14 cellular contexts compared by ENCODE assay signal in the genomic region with DNA sequence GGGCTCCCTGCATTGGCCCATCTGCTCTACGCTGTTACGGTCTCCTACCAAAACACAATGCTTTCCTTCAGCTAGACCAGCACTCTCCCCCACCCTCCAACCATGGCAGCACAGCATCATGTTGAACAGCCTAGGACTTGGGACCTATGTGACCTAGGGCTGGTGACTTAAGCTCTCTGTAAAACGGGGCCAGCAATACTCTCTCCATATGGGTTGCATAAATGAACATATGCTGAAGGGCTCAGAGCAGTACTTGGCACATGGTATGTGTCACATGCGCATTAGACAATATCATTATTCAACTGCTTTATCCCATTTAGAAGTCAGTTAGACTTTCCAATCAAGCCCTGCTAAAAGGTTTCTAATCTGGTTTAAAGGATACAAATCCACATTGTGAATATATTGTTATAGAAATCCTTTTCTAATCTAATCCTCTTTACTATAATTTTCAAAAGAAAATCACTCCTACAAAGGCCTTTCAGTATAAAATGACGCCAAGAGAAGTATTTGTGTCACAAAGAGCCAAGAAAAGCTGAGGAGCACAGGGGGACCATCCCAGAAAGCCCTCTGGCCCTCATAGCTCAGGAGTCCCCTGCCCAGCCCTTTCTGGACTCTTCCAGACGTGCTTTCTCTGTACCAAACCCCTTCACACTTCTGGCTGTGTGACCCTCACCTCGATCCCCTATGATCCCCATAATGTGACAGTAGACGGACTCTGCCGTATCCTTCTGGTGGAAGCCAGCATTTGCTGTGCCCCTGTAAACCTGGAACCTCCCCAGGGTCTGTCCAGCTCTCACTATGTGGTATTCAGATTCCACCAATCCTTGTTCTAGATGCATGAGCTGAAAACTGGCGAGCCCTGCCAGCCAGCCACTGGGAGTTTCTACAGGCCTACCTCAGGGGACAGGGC.
"Had no signal": no experiment of that assay in that cellular context is flagged by ENCODE, and none has a peak within 500 bp of the region (broad histone marks: within the 10 kb centered on the region; RNA-seq: fewer than 3 reads in every experiment).

No MANE protein-coding gene starts in this region.

- H3K27ac Mint-ChIP-seq: activated CD4-positive, alpha-beta T cell treated with anti-CD3 and anti-CD28 coated beads, Interleukin-2, amount 10 ng/mL, durations not matched to agents 7 days and 5 days; activated naive CD4-positive, alpha-beta T cell treated with anti-CD3 and anti-CD28 coated beads for 36 hours; activated T-helper 17 cell treated with anti-CD3 and anti-CD28 coated beads, Interleukin-2, amount 50 U/mL, for 72 hours; dendritic cell treated with granulocyte-macrophage colony-stimulating factor and Interleukin-4, amounts not matched to agents 40 ng/mL and 50 ng/mL, for 4 days; immature natural killer cell; natural killer cell treated with Interleukin-12 subunit alpha and Interleukin-12 subunit beta and Interleukin-15 and Interleukin-18, amount 100 ng/mL, for 72 hours; stimulated activated naive CD8-positive, alpha-beta T cell treated with anti-CD3 and anti-CD28 coated beads, Interleukin-15, Interleukin-2, amounts not matched to agents 100 ng/mL and 50 ng/mL, for 24 hours had no signal

- H3K4me1 ChIP-seq: testis had no signal

- H3K27ac ChIP-seq: testis had no signal

- H3K4me3 ChIP-seq: testis had no signal

- H3K9me3 Mint-ChIP-seq: activated CD4-positive, alpha-beta T cell treated with anti-CD3 and anti-CD28 coated beads, Interleukin-2, amount 10 ng/mL, durations not matched to agents 7 days and 5 days; activated naive CD4-positive, alpha-beta T cell treated with anti-CD3 and anti-CD28 coated beads for 36 hours; activated T-helper 17 cell treated with anti-CD3 and anti-CD28 coated beads, Interleukin-2, amount 50 U/mL, for 72 hours; dendritic cell treated with granulocyte-macrophage colony-stimulating factor and Interleukin-4, amounts not matched to agents 40 ng/mL and 50 ng/mL, for 4 days; effector memory CD8-positive, alpha-beta T cell; immature natural killer cell; natural killer cell treated with Interleukin-12 subunit alpha and Interleukin-12 subunit beta and Interleukin-15 and Interleukin-18, amount 100 ng/mL, for 72 hours; stimulated activated naive CD8-positive, alpha-beta T cell treated with anti-CD3 and anti-CD28 coated beads, Interleukin-15, Interleukin-2, amounts not matched to agents 100 ng/mL and 50 ng/mL, for 24 hours had no signal

- DNase-seq: activated CD4-positive, alpha-beta T cell treated with anti-CD3 and anti-CD28 coated beads, Interleukin-2, amount 10 ng/mL, durations not matched to agents 7 days and 5 days; activated naive CD4-positive, alpha-beta T cell treated with anti-CD3 and anti-CD28 coated beads for 36 hours; activated T-cell treated with anti-CD3 and anti-CD28 coated beads for 4 hours; effector memory CD8-positive, alpha-beta T cell; immature natural killer cell; left colon; mammary epithelial cell; occipital lobe; stimulated activated CD4-positive, alpha-beta T cell treated with anti-CD3 and anti-CD28 coated beads, Interleukin-12 subunit alpha, Interleukin-12 subunit beta, amount 100 ng/mL, for 4 hours; testis had no signal

- H3K4me3 Mint-ChIP-seq: activated CD4-positive, alpha-beta T cell treated with anti-CD3 and anti-CD28 coated beads, Interleukin-2, amount 10 ng/mL, durations not matched to agents 7 days and 5 days; activated naive CD4-positive, alpha-beta T cell treated with anti-CD3 and anti-CD28 coated beads for 36 hours; activated T-helper 17 cell treated with anti-CD3 and anti-CD28 coated beads, Interleukin-2, amount 50 U/mL, for 72 hours; dendritic cell treated with granulocyte-macrophage colony-stimulating factor and Interleukin-4, amounts not matched to agents 40 ng/mL and 50 ng/mL, for 4 days; effector memory CD8-positive, alpha-beta T cell; immature natural killer cell; natural killer cell treated with Interleukin-12 subunit alpha and Interleukin-12 subunit beta and Interleukin-15 and Interleukin-18, amount 100 ng/mL, for 72 hours; stimulated activated naive CD8-positive, alpha-beta T cell treated with anti-CD3 and anti-CD28 coated beads, Interleukin-15, Interleukin-2, amounts not matched to agents 100 ng/mL and 50 ng/mL, for 24 hours had no signal

- H3K36me3 Mint-ChIP-seq: natural killer cell treated with Interleukin-12 subunit alpha and Interleukin-12 subunit beta and Interleukin-15 and Interleukin-18, amount 100 ng/mL, for 72 hours had no signal

- H3K9me3 ChIP-seq: testis had no signal

- H3K27me3 ChIP-seq: testis had no signal

- H3K27me3 Mint-ChIP-seq: activated CD4-positive, alpha-beta T cell treated with anti-CD3 and anti-CD28 coated beads, Interleukin-2, amount 10 ng/mL, durations not matched to agents 7 days and 5 days; activated T-helper 17 cell treated with anti-CD3 and anti-CD28 coated beads, Interleukin-2, amount 50 U/mL, for 72 hours; dendritic cell treated with granulocyte-macrophage colony-stimulating factor and Interleukin-4, amounts not matched to agents 40 ng/mL and 50 ng/mL, for 4 days; effector memory CD8-positive, alpha-beta T cell; natural killer cell treated with Interleukin-12 subunit alpha and Interleukin-12 subunit beta and Interleukin-15 and Interleukin-18, amount 100 ng/mL, for 72 hours; stimulated activated naive CD8-positive, alpha-beta T cell treated with anti-CD3 and anti-CD28 coated beads, Interleukin-15, Interleukin-2, amounts not matched to agents 100 ng/mL and 50 ng/mL, for 24 hours had no signal
